Comparison of ENCODE assay signal across 1 cellular context in the genomic region with DNA sequence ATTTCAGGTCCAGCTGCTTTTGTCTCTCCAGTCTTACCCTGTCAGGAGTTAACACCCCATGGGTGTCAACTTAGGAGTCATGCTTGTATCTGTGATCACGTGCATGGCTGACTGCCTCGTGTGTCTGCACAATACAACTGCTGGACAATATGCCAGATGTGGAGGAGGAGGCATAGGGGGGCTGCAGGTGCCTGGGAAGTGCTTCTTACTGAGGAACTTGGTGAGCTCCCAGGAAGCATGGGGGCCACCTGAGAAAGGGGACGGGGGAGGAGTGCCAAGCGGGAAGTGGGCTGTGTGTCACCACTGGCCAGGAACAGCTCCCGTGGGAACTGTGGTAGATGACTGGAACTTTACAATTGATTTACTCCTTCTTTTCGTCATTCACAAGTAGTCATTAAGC.
TF ChIP-seq lines count a peak whose summit lies in the region.

No MANE protein-coding gene starts in this region.

TF ChIP-seq in GM12878, 131 proteins besides CTCF, POLR2A, EP300 and RAD21:
- no peak for TF ChIP-seq PAX5 (IDR thresholded peaks at IDR 0.05; ENCODE audit: borderline replicate concordance, low read depth, low read length)
- peak in 1 of 2 experiments; percentile 26; a peak in 1 of 4 replicates for TF ChIP-seq BHLHE40 (IDR thresholded peaks at IDR 0.05; ENCODE audit: borderline replicate concordance in 1 of 2, low read depth in 2 of 2, low read length in 1 of 2)
